In the genomic region with DNA sequence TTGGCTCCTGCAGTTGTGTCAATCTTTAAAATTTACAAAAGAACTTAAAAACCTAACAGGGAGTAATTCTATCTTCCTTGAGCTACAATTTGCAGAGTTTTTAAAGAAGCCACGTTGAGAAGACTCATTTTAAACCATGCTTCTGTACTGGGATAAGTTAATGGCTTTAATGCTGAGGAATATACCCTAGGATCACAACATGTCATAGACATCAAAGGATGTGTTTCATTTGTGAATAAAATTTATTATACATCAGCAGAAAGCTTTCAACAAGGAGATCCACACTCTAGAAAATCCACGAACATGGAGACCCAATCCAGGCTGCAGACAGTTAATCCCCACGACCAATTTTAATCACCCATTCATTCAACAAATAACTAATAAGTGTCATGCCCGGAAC, we compare ENCODE assay signal across 39 cellular contexts.
"Had no signal": no experiment of that assay in that cellular context is flagged by ENCODE, and none has a peak within 500 bp of the region (broad histone marks: within the 10 kb centered on the region; RNA-seq: fewer than 3 reads in every experiment).

No MANE protein-coding gene starts in this region.

- H3K27me3 Mint-ChIP-seq: activated naive CD4-positive, alpha-beta T cell treated with anti-CD3 and anti-CD28 coated beads, Interleukin-2, amount 10 ng/mL, durations not matched to agents 7 days and 5 days; activated naive CD4-positive, alpha-beta T cell treated with anti-CD3 and anti-CD28 coated beads, Interleukin-2, amount 50 U/mL, for 24 hours; activated naive CD8-positive, alpha-beta T cell treated with anti-CD3 and anti-CD28 coated beads for 36 hours; activated naive CD8-positive, alpha-beta T cell treated with anti-CD3 and anti-CD28 coated beads, Interleukin-2, amount 10 ng/mL, durations not matched to agents 7 days and 5 days; activated naive CD8-positive, alpha-beta T cell treated with anti-CD3 and anti-CD28 coated beads, Interleukin-2, amount 50 U/mL, for 24 hours; activated T-cell treated with anti-CD3 and anti-CD28 coated beads, Interleukin-2, amount 50 U/mL, for 24 hours; activated T-helper 17 cell treated with anti-CD3 and anti-CD28 coated beads, Interleukin-2, amount 50 U/mL, for 72 hours; brain; central memory CD8-positive, alpha-beta T cell had no signal

- H3K9me3 ChIP-seq: adrenal gland, ascending aorta, body of pancreas, breast epithelium had no signal

- H3K4me3 Mint-ChIP-seq: activated naive CD4-positive, alpha-beta T cell treated with anti-CD3 and anti-CD28 coated beads for 36 hours; activated naive CD4-positive, alpha-beta T cell treated with anti-CD3 and anti-CD28 coated beads, Interleukin-2, amount 10 ng/mL, durations not matched to agents 7 days and 5 days; activated naive CD4-positive, alpha-beta T cell treated with anti-CD3 and anti-CD28 coated beads, Interleukin-2, amount 50 U/mL, for 24 hours; activated naive CD8-positive, alpha-beta T cell; activated naive CD8-positive, alpha-beta T cell treated with anti-CD3 and anti-CD28 coated beads for 36 hours; activated naive CD8-positive, alpha-beta T cell treated with anti-CD3 and anti-CD28 coated beads, Interleukin-2, amount 10 ng/mL, durations not matched to agents 7 days and 5 days; activated naive CD8-positive, alpha-beta T cell treated with anti-CD3 and anti-CD28 coated beads, Interleukin-2, amount 50 U/mL, for 24 hours; activated T-cell treated with anti-CD3 and anti-CD28 coated beads, Interleukin-2, amount 50 U/mL, for 24 hours; activated T-cell treated with anti-CD3 and anti-CD28 coated beads, Interleukin-2, amount 50 U/mL, for 4 hours; activated T-cell treated with anti-CD3 and anti-CD28 coated beads, Interleukin-2, amount 50 U/mL, for 72 hours; activated T-helper 1 cell treated with anti-CD3 and anti-CD28 coated beads, Interleukin-12 subunit alpha, Interleukin-12 subunit beta, Interleukin-2, Interleukin-4 antibody, amounts not matched to agents 30 ng/mL and 10 ng/mL and 1 ng/mL, durations not matched to agents 14 hours and 24 hours and 36 hours; activated T-helper 17 cell treated with anti-CD3 and anti-CD28 coated beads, Interleukin-2, amount 50 U/mL, for 72 hours; brain; central memory CD8-positive, alpha-beta T cell had no signal

- H3K9me3 Mint-ChIP-seq: activated naive CD4-positive, alpha-beta T cell treated with anti-CD3 and anti-CD28 coated beads for 36 hours; activated naive CD4-positive, alpha-beta T cell treated with anti-CD3 and anti-CD28 coated beads, Interleukin-2, amount 10 ng/mL, durations not matched to agents 7 days and 5 days; activated naive CD4-positive, alpha-beta T cell treated with anti-CD3 and anti-CD28 coated beads, Interleukin-2, amount 50 U/mL, for 24 hours; activated naive CD4-positive, alpha-beta T cell treated with anti-CD3 and anti-CD28 coated beads, Interleukin-2, amount 50 U/mL, for 72 hours; activated naive CD8-positive, alpha-beta T cell treated with anti-CD3 and anti-CD28 coated beads for 36 hours; activated naive CD8-positive, alpha-beta T cell treated with anti-CD3 and anti-CD28 coated beads, Interleukin-2, amount 10 ng/mL, durations not matched to agents 7 days and 5 days; activated naive CD8-positive, alpha-beta T cell treated with anti-CD3 and anti-CD28 coated beads, Interleukin-2, amount 50 U/mL, for 24 hours; activated T-cell treated with anti-CD3 and anti-CD28 coated beads, Interleukin-2, amount 50 U/mL, for 24 hours; activated T-cell treated with anti-CD3 and anti-CD28 coated beads, Interleukin-2, amount 50 U/mL, for 4 hours; activated T-cell treated with anti-CD3 and anti-CD28 coated beads, Interleukin-2, amount 50 U/mL, for 72 hours; activated T-helper 1 cell treated with anti-CD3 and anti-CD28 coated beads, Interleukin-12 subunit alpha, Interleukin-12 subunit beta, Interleukin-2, Interleukin-4 antibody, amounts not matched to agents 30 ng/mL and 10 ng/mL and 1 ng/mL, durations not matched to agents 14 hours and 24 hours and 36 hours; activated T-helper 17 cell treated with anti-CD3 and anti-CD28 coated beads, Interleukin-2, amount 50 U/mL, for 72 hours; activated T-helper 2 cell treated with anti-CD3 and anti-CD28 coated beads, Interferon-gamma antibody, Interleukin-2, Interleukin-4, amounts not matched to agents 10 μg/mL and 5 μg/mL and 100 μg/mL, durations not matched to agents 14 hours and 24 hours and 36 hours; central memory CD8-positive, alpha-beta T cell had no signal

- H3K4me1 Mint-ChIP-seq: activated naive CD4-positive, alpha-beta T cell treated with anti-CD3 and anti-CD28 coated beads, Interleukin-2, amount 10 ng/mL, durations not matched to agents 7 days and 5 days; activated naive CD4-positive, alpha-beta T cell treated with anti-CD3 and anti-CD28 coated beads, Interleukin-2, amount 50 U/mL, for 24 hours; activated naive CD8-positive, alpha-beta T cell treated with anti-CD3 and anti-CD28 coated beads for 36 hours; activated naive CD8-positive, alpha-beta T cell treated with anti-CD3 and anti-CD28 coated beads, Interleukin-2, amount 10 ng/mL, durations not matched to agents 7 days and 5 days; activated naive CD8-positive, alpha-beta T cell treated with anti-CD3 and anti-CD28 coated beads, Interleukin-2, amount 50 U/mL, for 24 hours; activated T-helper 17 cell treated with anti-CD3 and anti-CD28 coated beads, Interleukin-2, amount 50 U/mL, for 72 hours; central memory CD8-positive, alpha-beta T cell had no signal

- H3K27me3 ChIP-seq: adrenal gland, ascending aorta, body of pancreas, brain microvascular endothelial cell, breast epithelium, cardiac muscle cell had no signal

- H3K4me3 ChIP-seq: adrenal gland, ascending aorta, body of pancreas, breast epithelium, cardiac muscle cell had no signal

- H3K27ac Mint-ChIP-seq: activated naive CD4-positive, alpha-beta T cell treated with anti-CD3 and anti-CD28 coated beads for 36 hours; activated naive CD4-positive, alpha-beta T cell treated with anti-CD3 and anti-CD28 coated beads, Interleukin-2, amount 50 U/mL, for 24 hours; activated naive CD4-positive, alpha-beta T cell treated with anti-CD3 and anti-CD28 coated beads, Interleukin-2, amount 50 U/mL, for 72 hours; activated naive CD8-positive, alpha-beta T cell; activated naive CD8-positive, alpha-beta T cell treated with anti-CD3 and anti-CD28 coated beads for 36 hours; activated naive CD8-positive, alpha-beta T cell treated with anti-CD3 and anti-CD28 coated beads, Interleukin-2, amount 10 ng/mL, durations not matched to agents 7 days and 5 days; activated naive CD8-positive, alpha-beta T cell treated with anti-CD3 and anti-CD28 coated beads, Interleukin-2, amount 50 U/mL, for 24 hours; activated T-cell treated with anti-CD3 and anti-CD28 coated beads, Interleukin-2, amount 50 U/mL, for 24 hours; activated T-cell treated with anti-CD3 and anti-CD28 coated beads, Interleukin-2, amount 50 U/mL, for 72 hours; activated T-helper 1 cell treated with anti-CD3 and anti-CD28 coated beads, Interleukin-12 subunit alpha, Interleukin-12 subunit beta, Interleukin-2, Interleukin-4 antibody, amounts not matched to agents 30 ng/mL and 10 ng/mL and 1 ng/mL, durations not matched to agents 14 hours and 24 hours and 36 hours; activated T-helper 17 cell treated with anti-CD3 and anti-CD28 coated beads, Interleukin-2, amount 50 U/mL, for 72 hours; activated T-helper 2 cell treated with anti-CD3 and anti-CD28 coated beads, Interferon-gamma antibody, Interleukin-2, Interleukin-4, amounts not matched to agents 10 μg/mL and 5 μg/mL and 100 μg/mL, durations not matched to agents 14 hours and 24 hours and 36 hours; brain had no signal

- DNase-seq: activated effector memory CD4-positive, alpha-beta T cell treated with anti-CD3 and anti-CD28 coated beads, Interleukin-2, amount 50 U/mL, for 16 hours; activated effector memory CD4-positive, alpha-beta T cell treated with Interleukin-2 at 50 U/mL for 16 hours; activated gamma-delta T cell; activated gamma-delta T cell treated with Interleukin-2 at 50 U/mL for 16 hours; activated naive CD4-positive, alpha-beta T cell; activated naive CD4-positive, alpha-beta T cell treated with anti-CD3 and anti-CD28 coated beads for 36 hours; activated naive CD4-positive, alpha-beta T cell treated with anti-CD3 and anti-CD28 coated beads, Interleukin-2, amount 10 ng/mL, durations not matched to agents 7 days and 5 days; activated naive CD4-positive, alpha-beta T cell treated with anti-CD3 and anti-CD28 coated beads, Interleukin-2, amount 50 U/mL, for 16 hours; activated naive CD4-positive, alpha-beta T cell treated with Interleukin-2 at 50 U/mL for 16 hours; activated naive CD8-positive, alpha-beta T cell treated with anti-CD3 and anti-CD28 coated beads for 36 hours; activated naive CD8-positive, alpha-beta T cell treated with anti-CD3 and anti-CD28 coated beads, Interleukin-2, amount 10 ng/mL, durations not matched to agents 7 days and 5 days; activated naive CD8-positive, alpha-beta T cell treated with anti-CD3 and anti-CD28 coated beads, Interleukin-2, amount 50 U/mL, for 24 hours; activated T-cell treated with anti-CD3 and anti-CD28 coated beads for 4 hours; activated T-cell treated with anti-CD3 and anti-CD28 coated beads, Interleukin-2, amount 50 U/mL, for 1 hour; activated T-cell treated with anti-CD3 and anti-CD28 coated beads, Interleukin-2, amount 50 U/mL, for 24 hours; activated T-cell treated with anti-CD3 and anti-CD28 coated beads, Interleukin-2, amount 50 U/mL, for 4 hours; activated T-cell treated with anti-CD3 and anti-CD28 coated beads, Interleukin-2, amount 50 U/mL, for 48 hours; activated T-cell treated with anti-CD3 and anti-CD28 coated beads, Interleukin-2, amount 50 U/mL, for 72 hours; adrenal gland; amniotic stem cell; amygdala; anterior cingulate cortex; aorta; body of pancreas; brain microvascular endothelial cell; caudate nucleus; central memory CD4-positive, alpha-beta T cell; cerebellar nuclear complex had no signal

- H3K4me1 ChIP-seq: adrenal gland, ascending aorta, body of pancreas, breast epithelium had no signal

- H3K36me3 ChIP-seq: adrenal gland, ascending aorta, brain microvascular endothelial cell, breast epithelium, cardiac muscle cell had no signal

- ATAC-seq: activated naive CD4-positive, alpha-beta T cell treated with anti-CD3 and anti-CD28 coated beads, Interleukin-2, amount 50 U/mL, for 72 hours; activated naive CD8-positive, alpha-beta T cell treated with anti-CD3 and anti-CD28 coated beads, Interleukin-2, amount 50 U/mL, for 24 hours; activated T-cell treated with anti-CD3 and anti-CD28 coated beads, Interleukin-2, amount 50 U/mL, for 4 hours; activated T-cell treated with anti-CD3 and anti-CD28 coated beads, Interleukin-2, amount 50 U/mL, for 72 hours; activated T-helper 17 cell treated with anti-CD3 and anti-CD28 coated beads, Interleukin-2, amount 50 U/mL, for 72 hours; body of pancreas had no signal

- H3K36me3 Mint-ChIP-seq: activated naive CD4-positive, alpha-beta T cell treated with anti-CD3 and anti-CD28 coated beads, Interleukin-2, amount 10 ng/mL, durations not matched to agents 7 days and 5 days; activated naive CD4-positive, alpha-beta T cell treated with anti-CD3 and anti-CD28 coated beads, Interleukin-2, amount 50 U/mL, for 24 hours; activated naive CD4-positive, alpha-beta T cell treated with anti-CD3 and anti-CD28 coated beads, Interleukin-2, amount 50 U/mL, for 72 hours; activated naive CD8-positive, alpha-beta T cell; activated naive CD8-positive, alpha-beta T cell treated with anti-CD3 and anti-CD28 coated beads for 36 hours; activated naive CD8-positive, alpha-beta T cell treated with anti-CD3 and anti-CD28 coated beads, Interleukin-2, amount 10 ng/mL, durations not matched to agents 7 days and 5 days; brain had no signal

- H3K27ac ChIP-seq: adrenal gland, ascending aorta, body of pancreas, brain microvascular endothelial cell, breast epithelium, cardiac muscle cell had no signal
